ENCODE assay signal across 11 cellular contexts in the genomic region with DNA sequence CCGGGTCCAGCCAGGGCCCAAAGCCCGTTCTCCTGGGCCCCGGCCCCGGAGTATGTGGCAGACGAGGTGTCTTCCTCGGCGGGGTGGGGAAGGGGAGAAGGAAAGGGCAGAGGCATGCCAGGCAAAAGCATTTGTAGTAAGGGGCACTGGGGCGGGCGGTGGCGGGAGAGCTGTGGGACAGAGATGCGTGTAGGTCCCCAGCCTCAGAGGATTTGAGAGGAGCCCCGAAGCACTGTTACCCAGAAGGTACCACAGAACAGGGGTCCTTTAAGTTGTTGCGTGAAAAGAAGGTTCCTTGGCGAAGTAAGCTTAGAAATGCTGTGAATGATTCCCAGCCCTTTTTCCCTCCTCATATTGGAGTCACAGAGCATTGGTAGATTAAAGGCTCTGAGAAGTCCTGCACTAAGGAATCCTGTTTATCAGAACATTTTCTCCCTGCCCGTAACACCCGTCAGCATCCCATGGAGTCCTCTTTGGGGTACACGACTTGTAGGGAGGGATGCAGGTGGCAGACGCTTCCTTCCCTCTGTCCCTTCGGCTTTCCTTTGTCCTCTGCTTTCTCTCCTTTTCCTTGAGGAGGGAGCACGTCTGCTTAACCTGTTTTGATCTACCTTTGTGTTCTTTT. TPM values are rescaled to one million over a fixed set of nuclear protein-coding genes. Genes with fewer than 3 reads are reported as not detected.
A peak's percentile ranks its signal among the peaks of the same experiment; 100 is the strongest.
DNase-seq lines count a peak whose midpoint lies in the region; ATAC-seq and TF ChIP-seq lines count a peak whose summit lies in the region.
"Had no signal": no experiment of that assay in that cellular context is flagged by ENCODE, and none has a peak within 500 bp of the region (broad histone marks: within the 10 kb centered on the region; RNA-seq: fewer than 3 reads in every experiment).

No MANE protein-coding gene starts in this region.

- H3K27ac ChIP-seq in body of pancreas (peak overlapping the region in 1 of 4 donors; percentile 22), mesodermal cell (ENCODE audit: low read depth, low read length, severe bottlenecking) (no peak overlapping the region), transverse colon (peak overlapping the region; percentile 44 to 67 (median 63))
- H3K27ac ChIP-seq: epithelial cell of prostate, SJCRH30 had no signal

- peak overlapping the region; percentile 8 to 29 for H3K4me3 ChIP-seq in body of pancreas
- H3K4me3 ChIP-seq in mesodermal cell (ENCODE audit: extremely low read depth, insufficient read depth, low read length, poor library complexity, severe bottlenecking), result peak overlapping the region; percentile 42
- peak overlapping the region; percentile 46 to 65 (median 52) for H3K4me3 ChIP-seq in transverse colon
- H3K4me3 ChIP-seq: SJCRH30 had no signal

- TF ChIP-seq CTCF in body of pancreas (IDR thresholded peaks at IDR 0.05), result no peak
- TF ChIP-seq CTCF in transverse colon (IDR thresholded peaks at IDR 0.05), result no peak

- H3K9me3 Mint-ChIP-seq in activated naive CD4-positive, alpha-beta T cell treated with anti-CD3 and anti-CD28 coated beads, Interleukin-2, amount 10 ng/mL, durations not matched to agents 7 days and 5 days, result no peaks in the 10 kb centered on the region

- WGBS in body of pancreas, 2 donors, result 51 to 78% methylated on average over 15 to 20 of the region's 20 CpGs
- 61 to 87% methylated on average over 10 to 14 of the region's 20 CpGs for WGBS in mesodermal cell (ENCODE audit: insufficient coverage in 2 of 2), 2 experiments
- 50 to 82% methylated on average over 6 to 20 of the region's 20 CpGs for WGBS in transverse colon (ENCODE audit: low coverage in 1 of 2), 2 donors

- H3K36me3 ChIP-seq in body of pancreas (replicated peaks in 1 of 2; ENCODE audit: insufficient read depth in 1 of 2, low read depth in 2 of 2), result no peaks in the 10 kb centered on the region
- H3K36me3 ChIP-seq in mesodermal cell (ENCODE audit: control insufficient read depth, insufficient read depth, low read length), result peaks cover 18% of the 10 kb centered on the region
- H3K36me3 ChIP-seq in transverse colon, result no peaks in the 10 kb centered on the region

- peak overlapping the region; percentile 78 for H3K4me3 Mint-ChIP-seq in activated naive CD4-positive, alpha-beta T cell treated with anti-CD3 and anti-CD28 coated beads, Interleukin-2, amount 10 ng/mL, durations not matched to agents 7 days and 5 days

- CTCF ChIA-PET in activated naive CD4-positive, alpha-beta T cell treated with anti-CD3 and anti-CD28 coated beads, Interleukin-2, amount 10 ng/mL, durations not matched to agents 7 days and 5 days (lab: Charles Lee), result interaction anchor here (0.6 to 1.7 kb wide), 8 partner anchors 9 to 332 kb away, joined by 3 to 6 read pairs (median 4); a partner anchor contains a TSS

- H3K9me3 ChIP-seq in body of pancreas (no peaks in the 10 kb centered on the region), mesodermal cell (ENCODE audit: control insufficient read depth, low read length) (no peaks in the 10 kb centered on the region), transverse colon (no peaks in the 10 kb centered on the region)
- H3K9me3 ChIP-seq: SJCRH30 had no signal

- H3K4me1 ChIP-seq in body of pancreas (peaks cover 13% of the 10 kb centered on the region), mesodermal cell (ENCODE audit: control insufficient read depth, insufficient read depth, low read length, poor library complexity, severe bottlenecking) (no peaks in the 10 kb centered on the region), transverse colon (peaks cover 4 to 12% (median 10%) of the 10 kb centered on the region in 4 donors)
- H3K4me1 ChIP-seq: SJCRH30 had no signal

- H3K36me3 Mint-ChIP-seq in activated naive CD4-positive, alpha-beta T cell treated with anti-CD3 and anti-CD28 coated beads, Interleukin-2, amount 10 ng/mL, durations not matched to agents 7 days and 5 days, result peaks cover 2% of the 10 kb centered on the region

- DNase-seq in activated naive CD4-positive, alpha-beta T cell treated with anti-CD3 and anti-CD28 coated beads, Interleukin-2, amount 10 ng/mL, durations not matched to agents 7 days and 5 days, result no peak
- DNase-seq in activated naive CD4-positive, alpha-beta T cell treated with Interleukin-2 at 50 U/mL for 16 hours, result no peak
- DNase-seq in body of pancreas (no peak), transverse colon (no peak), NCI-H187 (lab: John Stamatoyannopoulos, UW) (no peak), retina (no peak)
- DNase-seq: DMS79 treated with DMSO at 0.1 percent for 48 hours, SJCRH30 had no signal

- in situ Hi-C loops in transverse colon (cut with MboI; ENCODE audit: low pct_ligation_motif_present in 1 of 4, low pct_unique_long_range_greater_than_20kb in 1 of 4, low sequenced_read_pairs in 3 of 4), result no loop called here

- no peak for TF ChIP-seq EP300 in transverse colon (IDR thresholded peaks at IDR 0.05; ENCODE audit: low read depth)

- intact Hi-C loops in body of pancreas (cut with DNase I), result no loop called here
- intact Hi-C loops in transverse colon (cut with DNase I; ENCODE audit: low total_unique reads), result no loop called here

- no peak for TF ChIP-seq POLR2A in body of pancreas (IDR thresholded peaks at IDR 0.05)
- TF ChIP-seq POLR2A in transverse colon (IDR thresholded peaks at IDR 0.05), result no peak

- H3K27ac Mint-ChIP-seq in activated naive CD4-positive, alpha-beta T cell treated with anti-CD3 and anti-CD28 coated beads, Interleukin-2, amount 10 ng/mL, durations not matched to agents 7 days and 5 days, result no peak overlapping the region

- ATAC-seq in body of pancreas (no peak), GM21447 (IDR thresholded peaks at IDR 0.05; ENCODE audit: unreplicated experiment) (no peak)

- H3K27me3 Mint-ChIP-seq in activated naive CD4-positive, alpha-beta T cell treated with anti-CD3 and anti-CD28 coated beads, Interleukin-2, amount 10 ng/mL, durations not matched to agents 7 days and 5 days, result peaks cover 42% of the 10 kb centered on the region

- H3K4me1 Mint-ChIP-seq in activated naive CD4-positive, alpha-beta T cell treated with anti-CD3 and anti-CD28 coated beads, Interleukin-2, amount 10 ng/mL, durations not matched to agents 7 days and 5 days, result peaks cover 18% of the 10 kb centered on the region

- H3K27me3 ChIP-seq in body of pancreas, result no peaks in the 10 kb centered on the region
- no peaks in the 10 kb centered on the region for H3K27me3 ChIP-seq in transverse colon
- H3K27me3 ChIP-seq: SJCRH30 had no signal

RNA-seq across cellular contexts. Expression of a gene that starts 12.5 kb away (rescaled TPM):
- total RNA-seq in body of pancreas, result 1 to 10 TPM; 1.6 TPM
- 8.2 TPM for polyA plus RNA-seq in mesodermal cell (2013, experiment 1 of 2)
- 6.8 TPM for polyA plus RNA-seq in mesodermal cell (2013, experiment 2 of 2)
- 1 to 10 TPM in 3 of 4 donors, not detected in 1; 1.5 to 4.6 (median 2.2) TPM for total RNA-seq in transverse colon

RNA-seq across cellular contexts. Expression of a gene that starts 59.0 kb away (rescaled TPM):
- total RNA-seq in body of pancreas, result 100 to 1,000 TPM in 1 of 2 donors, 10 to 100 TPM in 1; 98.3 to 110 TPM
- 128 TPM for polyA plus RNA-seq in mesodermal cell (2013, experiment 1 of 2)
- 126 TPM for polyA plus RNA-seq in mesodermal cell (2013, experiment 2 of 2)
- total RNA-seq in transverse colon, result 100 to 1,000 TPM in 2 of 4 donors, 10 to 100 TPM in 2; 92.8 to 233 (median 142) TPM

RNA-seq across cellular contexts. Expression of a gene that starts 59.3 kb away (rescaled TPM):
- 100 to 1,000 TPM; 108 to 127 TPM for total RNA-seq in body of pancreas
- polyA plus RNA-seq in mesodermal cell (2013, experiment 1 of 2), result 62.2 TPM
- 64.1 TPM for polyA plus RNA-seq in mesodermal cell (2013, experiment 2 of 2)
- 100 to 1,000 TPM in 2 of 4 donors, 10 to 100 TPM in 2; 53.1 to 182 (median 133) TPM for total RNA-seq in transverse colon
